ENCODE assay signal across 29 cellular contexts in genomic region chr16:58665200-58665599, GRCh38.
"Had no signal": no experiment of that assay in that cellular context is flagged by ENCODE, and none has a peak within 500 bp of the region (broad histone marks: within the 10 kb centered on the region; RNA-seq: fewer than 3 reads in every experiment).

No MANE protein-coding gene starts in this region.

- H3K27ac ChIP-seq: KMS-11, SK-N-MC had no signal

- H3K4me1 Mint-ChIP-seq: activated B cell treated with CpG ODN at 0.5 μM for 24 hours; activated CD4-positive, alpha-beta T cell treated with anti-CD3 and anti-CD28 coated beads, Interleukin-2, amount 10 ng/mL, durations not matched to agents 24 days and 14 days; activated T-helper 17 cell treated with anti-CD3 and anti-CD28 coated beads, Interleukin-2, amount 50 U/mL, for 72 hours; central memory CD8-positive, alpha-beta T cell had no signal

- H3K27ac Mint-ChIP-seq: activated B cell treated with CpG ODN at 0.5 μM for 24 hours; activated CD4-positive, alpha-beta T cell treated with anti-CD3 and anti-CD28 coated beads, Interleukin-2, amount 10 ng/mL, durations not matched to agents 24 days and 14 days; activated naive CD4-positive, alpha-beta T cell treated with anti-CD3 and anti-CD28 coated beads for 36 hours; activated naive CD8-positive, alpha-beta T cell; activated T-helper 17 cell treated with anti-CD3 and anti-CD28 coated beads, Interleukin-2, amount 50 U/mL, for 72 hours; brain; T-helper 1 cell treated with Interleukin-12 subunit alpha and Interleukin-12 subunit beta and Interleukin-4 antibody, amounts not matched to agents 30 μg/mL and 1 μg/mL, for 36 hours had no signal

- H3K4me3 Mint-ChIP-seq: activated B cell treated with CpG ODN at 0.5 μM for 24 hours; activated CD4-positive, alpha-beta T cell treated with anti-CD3 and anti-CD28 coated beads, Interleukin-2, amount 10 ng/mL, durations not matched to agents 24 days and 14 days; activated naive CD4-positive, alpha-beta T cell treated with anti-CD3 and anti-CD28 coated beads for 36 hours; activated naive CD8-positive, alpha-beta T cell; activated T-helper 17 cell treated with anti-CD3 and anti-CD28 coated beads, Interleukin-2, amount 50 U/mL, for 72 hours; brain; central memory CD8-positive, alpha-beta T cell; T-helper 1 cell treated with Interleukin-12 subunit alpha and Interleukin-12 subunit beta and Interleukin-4 antibody, amounts not matched to agents 30 μg/mL and 1 μg/mL, for 36 hours had no signal

- H3K4me3 ChIP-seq: SK-N-MC had no signal

- ATAC-seq: activated T-helper 17 cell treated with anti-CD3 and anti-CD28 coated beads, Interleukin-2, amount 50 U/mL, for 72 hours; Panc1; Right ventricle myocardium inferior had no signal

- H3K27me3 Mint-ChIP-seq: activated B cell treated with CpG ODN at 0.5 μM for 24 hours; activated CD4-positive, alpha-beta T cell treated with anti-CD3 and anti-CD28 coated beads, Interleukin-2, amount 10 ng/mL, durations not matched to agents 24 days and 14 days; activated T-helper 17 cell treated with anti-CD3 and anti-CD28 coated beads, Interleukin-2, amount 50 U/mL, for 72 hours; brain; central memory CD8-positive, alpha-beta T cell had no signal

- H3K9ac ChIP-seq: KMS-11 had no signal

- DNase-seq: activated B cell treated with CpG ODN at 0.5 μM for 24 hours; activated CD4-positive, alpha-beta T cell treated with anti-CD3 and anti-CD28 coated beads for 1 hour; activated CD4-positive, alpha-beta T cell treated with anti-CD3 and anti-CD28 coated beads, Interleukin-2, amount 10 ng/mL, durations not matched to agents 24 days and 14 days; activated CD4-positive, alpha-beta T cell treated with anti-CD3 and anti-CD28 coated beads, Interleukin-2, amount 50 U/mL, for 48 hours; activated gamma-delta T cell; activated naive CD4-positive, alpha-beta T cell treated with anti-CD3 and anti-CD28 coated beads for 36 hours; activated T-cell treated with anti-CD3 and anti-CD28 coated beads for 4 hours; activated T-cell treated with anti-CD3 and anti-CD28 coated beads, Interleukin-2, amount 50 U/mL, for 48 hours; amygdala; NCI-H1092; NCI-H1417 treated with DMSO at 0.1 percent for 48 hours; NCI-H1694; NCI-H2029; NCI-H2107; NCI-H226; NCI-H526; NCI-H82; OCI-M1; RPMI8226; T-helper 9 cell had no signal

- H3K9me3 Mint-ChIP-seq: activated B cell treated with CpG ODN at 0.5 μM for 24 hours; activated CD4-positive, alpha-beta T cell treated with anti-CD3 and anti-CD28 coated beads, Interleukin-2, amount 10 ng/mL, durations not matched to agents 24 days and 14 days; activated naive CD4-positive, alpha-beta T cell treated with anti-CD3 and anti-CD28 coated beads for 36 hours; activated T-helper 17 cell treated with anti-CD3 and anti-CD28 coated beads, Interleukin-2, amount 50 U/mL, for 72 hours; brain; central memory CD8-positive, alpha-beta T cell; T-helper 1 cell treated with Interleukin-12 subunit alpha and Interleukin-12 subunit beta and Interleukin-4 antibody, amounts not matched to agents 30 μg/mL and 1 μg/mL, for 36 hours had no signal

- H3K4me2 ChIP-seq: KMS-11 had no signal
